In the genomic region with DNA sequence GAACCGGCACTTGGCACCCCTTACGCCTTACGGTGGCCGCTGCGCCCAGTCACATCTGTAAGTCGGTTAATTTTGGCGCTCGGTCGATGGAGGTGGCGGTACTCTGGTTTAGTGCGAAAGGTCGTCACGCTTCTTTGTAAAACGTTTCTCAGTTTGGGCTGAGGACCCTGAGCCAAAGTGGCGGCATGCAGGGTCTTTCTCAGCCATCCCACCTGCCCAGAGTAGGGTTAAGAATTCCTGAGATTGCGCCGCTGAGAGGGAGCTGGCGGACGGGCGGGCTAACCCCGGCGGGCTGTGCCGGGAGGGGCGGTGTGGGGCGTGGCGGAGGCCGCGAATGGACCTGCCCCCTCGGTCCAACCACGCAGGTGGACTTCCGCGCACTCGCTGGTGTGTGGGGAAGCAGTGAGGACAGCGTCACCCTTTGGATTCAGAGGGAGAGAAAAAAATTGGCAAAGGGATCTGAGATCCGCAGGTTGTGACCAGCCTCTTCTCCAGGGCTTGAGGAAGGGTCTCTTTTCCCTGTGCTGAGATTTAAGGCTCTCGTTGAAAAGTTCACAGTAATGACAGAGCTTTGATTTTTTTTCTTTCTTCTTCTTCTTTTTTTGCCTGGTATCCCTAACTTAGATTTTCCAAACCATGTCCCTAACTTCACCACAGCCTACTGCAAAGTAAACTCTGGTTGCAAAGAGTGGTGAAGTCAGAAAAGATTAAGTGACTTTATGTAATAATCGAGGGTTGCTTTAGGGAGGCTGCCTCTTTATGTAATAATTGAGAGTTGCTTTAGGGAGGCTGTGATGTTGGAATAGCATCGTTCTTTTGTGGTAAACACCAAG, we compare ENCODE assay signal across 1 cellular context.
TF ChIP-seq lines count a peak whose summit lies in the region.

No MANE protein-coding gene starts in this region.

TF ChIP-seq in WTC11, 78 proteins besides CTCF, POLR2A, EP300 and RAD21 (continued from another document):
- TF ChIP-seq, protein P1, sequence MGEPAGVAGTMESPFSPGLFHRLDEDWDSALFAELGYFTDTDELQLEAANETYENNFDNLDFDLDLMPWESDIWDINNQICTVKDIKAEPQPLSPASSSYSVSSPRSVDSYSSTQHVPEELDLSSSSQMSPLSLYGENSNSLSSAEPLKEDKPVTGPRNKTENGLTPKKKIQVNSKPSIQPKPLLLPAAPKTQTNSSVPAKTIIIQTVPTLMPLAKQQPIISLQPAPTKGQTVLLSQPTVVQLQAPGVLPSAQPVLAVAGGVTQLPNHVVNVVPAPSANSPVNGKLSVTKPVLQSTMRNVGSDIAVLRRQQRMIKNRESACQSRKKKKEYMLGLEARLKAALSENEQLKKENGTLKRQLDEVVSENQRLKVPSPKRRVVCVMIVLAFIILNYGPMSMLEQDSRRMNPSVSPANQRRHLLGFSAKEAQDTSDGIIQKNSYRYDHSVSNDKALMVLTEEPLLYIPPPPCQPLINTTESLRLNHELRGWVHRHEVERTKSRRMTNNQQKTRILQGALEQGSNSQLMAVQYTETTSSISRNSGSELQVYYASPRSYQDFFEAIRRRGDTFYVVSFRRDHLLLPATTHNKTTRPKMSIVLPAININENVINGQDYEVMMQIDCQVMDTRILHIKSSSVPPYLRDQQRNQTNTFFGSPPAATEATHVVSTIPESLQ (CRISPR knock-in tag; IDR thresholded peaks at IDR 0.05): no peak
- TF ChIP-seq ETV6 (CRISPR knock-in tag; IDR thresholded peaks at IDR 0.05) (peak; percentile 67; the same call in 1 of the 2 replicates), ATF1 (CRISPR knock-in tag; IDR thresholded peaks at IDR 0.05) (no peak), GABPB1 (CRISPR knock-in tag; IDR thresholded peaks at IDR 0.05) (peak; percentile 77), GRHL2 (CRISPR knock-in tag; IDR thresholded peaks at IDR 0.05; ENCODE audit: insufficient replicate concordance, severe bottlenecking) (no peak), FOXP1 (CRISPR knock-in tag; IDR thresholded peaks at IDR 0.05; ENCODE audit: borderline replicate concordance) (no peak), PRRX2 (CRISPR knock-in tag; IDR thresholded peaks at IDR 0.05) (no peak), FOXJ3 (CRISPR knock-in tag; IDR thresholded peaks at IDR 0.05; ENCODE audit: borderline replicate concordance) (no peak)
- TF ChIP-seq, protein P2, sequence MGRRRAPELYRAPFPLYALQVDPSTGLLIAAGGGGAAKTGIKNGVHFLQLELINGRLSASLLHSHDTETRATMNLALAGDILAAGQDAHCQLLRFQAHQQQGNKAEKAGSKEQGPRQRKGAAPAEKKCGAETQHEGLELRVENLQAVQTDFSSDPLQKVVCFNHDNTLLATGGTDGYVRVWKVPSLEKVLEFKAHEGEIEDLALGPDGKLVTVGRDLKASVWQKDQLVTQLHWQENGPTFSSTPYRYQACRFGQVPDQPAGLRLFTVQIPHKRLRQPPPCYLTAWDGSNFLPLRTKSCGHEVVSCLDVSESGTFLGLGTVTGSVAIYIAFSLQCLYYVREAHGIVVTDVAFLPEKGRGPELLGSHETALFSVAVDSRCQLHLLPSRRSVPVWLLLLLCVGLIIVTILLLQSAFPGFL (CRISPR knock-in tag; IDR thresholded peaks at IDR 0.05; ENCODE audit: borderline replicate concordance): 0 out of 2 replicates have a peak, but pooled peaks have one; percentile 5
- TF ChIP-seq, protein P3, sequence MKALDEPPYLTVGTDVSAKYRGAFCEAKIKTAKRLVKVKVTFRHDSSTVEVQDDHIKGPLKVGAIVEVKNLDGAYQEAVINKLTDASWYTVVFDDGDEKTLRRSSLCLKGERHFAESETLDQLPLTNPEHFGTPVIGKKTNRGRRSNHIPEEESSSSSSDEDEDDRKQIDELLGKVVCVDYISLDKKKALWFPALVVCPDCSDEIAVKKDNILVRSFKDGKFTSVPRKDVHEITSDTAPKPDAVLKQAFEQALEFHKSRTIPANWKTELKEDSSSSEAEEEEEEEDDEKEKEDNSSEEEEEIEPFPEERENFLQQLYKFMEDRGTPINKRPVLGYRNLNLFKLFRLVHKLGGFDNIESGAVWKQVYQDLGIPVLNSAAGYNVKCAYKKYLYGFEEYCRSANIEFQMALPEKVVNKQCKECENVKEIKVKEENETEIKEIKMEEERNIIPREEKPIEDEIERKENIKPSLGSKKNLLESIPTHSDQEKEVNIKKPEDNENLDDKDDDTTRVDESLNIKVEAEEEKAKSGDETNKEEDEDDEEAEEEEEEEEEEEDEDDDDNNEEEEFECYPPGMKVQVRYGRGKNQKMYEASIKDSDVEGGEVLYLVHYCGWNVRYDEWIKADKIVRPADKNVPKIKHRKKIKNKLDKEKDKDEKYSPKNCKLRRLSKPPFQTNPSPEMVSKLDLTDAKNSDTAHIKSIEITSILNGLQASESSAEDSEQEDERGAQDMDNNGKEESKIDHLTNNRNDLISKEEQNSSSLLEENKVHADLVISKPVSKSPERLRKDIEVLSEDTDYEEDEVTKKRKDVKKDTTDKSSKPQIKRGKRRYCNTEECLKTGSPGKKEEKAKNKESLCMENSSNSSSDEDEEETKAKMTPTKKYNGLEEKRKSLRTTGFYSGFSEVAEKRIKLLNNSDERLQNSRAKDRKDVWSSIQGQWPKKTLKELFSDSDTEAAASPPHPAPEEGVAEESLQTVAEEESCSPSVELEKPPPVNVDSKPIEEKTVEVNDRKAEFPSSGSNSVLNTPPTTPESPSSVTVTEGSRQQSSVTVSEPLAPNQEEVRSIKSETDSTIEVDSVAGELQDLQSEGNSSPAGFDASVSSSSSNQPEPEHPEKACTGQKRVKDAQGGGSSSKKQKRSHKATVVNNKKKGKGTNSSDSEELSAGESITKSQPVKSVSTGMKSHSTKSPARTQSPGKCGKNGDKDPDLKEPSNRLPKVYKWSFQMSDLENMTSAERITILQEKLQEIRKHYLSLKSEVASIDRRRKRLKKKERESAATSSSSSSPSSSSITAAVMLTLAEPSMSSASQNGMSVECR (CRISPR knock-in tag; IDR thresholded peaks at IDR 0.05; ENCODE audit: borderline replicate concordance): no peak
- TF ChIP-seq, protein P4, sequence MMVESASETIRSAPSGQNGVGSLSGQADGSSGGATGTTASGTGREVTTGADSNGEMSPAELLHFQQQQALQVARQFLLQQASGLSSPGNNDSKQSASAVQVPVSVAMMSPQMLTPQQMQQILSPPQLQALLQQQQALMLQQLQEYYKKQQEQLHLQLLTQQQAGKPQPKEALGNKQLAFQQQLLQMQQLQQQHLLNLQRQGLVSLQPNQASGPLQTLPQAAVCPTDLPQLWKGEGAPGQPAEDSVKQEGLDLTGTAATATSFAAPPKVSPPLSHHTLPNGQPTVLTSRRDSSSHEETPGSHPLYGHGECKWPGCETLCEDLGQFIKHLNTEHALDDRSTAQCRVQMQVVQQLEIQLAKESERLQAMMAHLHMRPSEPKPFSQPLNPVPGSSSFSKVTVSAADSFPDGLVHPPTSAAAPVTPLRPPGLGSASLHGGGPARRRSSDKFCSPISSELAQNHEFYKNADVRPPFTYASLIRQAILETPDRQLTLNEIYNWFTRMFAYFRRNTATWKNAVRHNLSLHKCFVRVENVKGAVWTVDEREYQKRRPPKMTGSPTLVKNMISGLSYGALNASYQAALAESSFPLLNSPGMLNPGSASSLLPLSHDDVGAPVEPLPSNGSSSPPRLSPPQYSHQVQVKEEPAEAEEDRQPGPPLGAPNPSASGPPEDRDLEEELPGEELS (CRISPR knock-in tag; IDR thresholded peaks at IDR 0.05): no peak; the same call in 1 of the 2 replicates
